ENCODE assay signal across 19 cellular contexts in genomic region chr2:136139601-136140000, GRCh38. TPM values are rescaled to one million over a fixed set of nuclear protein-coding genes. Genes with fewer than 3 reads are reported as not detected.
A peak's percentile ranks its signal among the peaks of the same experiment; 100 is the strongest.
DNase-seq lines count a peak whose midpoint lies in the region; ATAC-seq, FAIRE-seq and TF ChIP-seq lines count a peak whose summit lies in the region.
"Had no signal": no experiment of that assay in that cellular context is flagged by ENCODE, and none has a peak within 500 bp of the region (broad histone marks: within the 10 kb centered on the region; RNA-seq: fewer than 3 reads in every experiment).

No MANE protein-coding gene starts in this region.

- no peak overlapping the region for H3K4ac ChIP-seq in neuronal stem cell (ENCODE audit: low read length)

- CTCF ChIA-PET in CD8-positive, alpha-beta memory T cell (lab: Charles Lee) = no interaction called here
- CTCF ChIA-PET in K562 (lab: Yijun Ruan, JAX; ENCODE audit: low intra/inter-chr PET ratio) = no interaction called here

- DNase-seq in CD8-positive, alpha-beta memory T cell = peak in 1 of 5 donors; percentile 57
- DNase-seq in MM.1S = peak; percentile 89
- no peak for DNase-seq in K562 (ENCODE audit: extremely low read depth in 1 of 4, low spot score in 3 of 4)
- no peak for DNase-seq in heart right ventricle
- DNase-seq in neuronal stem cell (ENCODE audit: low spot score) = no peak
- no peak for DNase-seq in EL
- DNase-seq in stimulated activated CD8-positive, alpha-beta memory T cell treated with anti-CD3 and anti-CD28 coated beads, Interleukin-4, amount 100 ng/mL, for 48 hours = no peak
- DNase-seq: brain microvascular endothelial cell, GF-D8, left colon, NCI-H1105, NCI-H510A treated with DMSO at 0.1 percent for 48 hours, right cardiac atrium, Right ventricle myocardium superior, substantia nigra had no signal

- TF ChIP-seq RAD21 in K562 (CRISPR knock-in tag; conservative IDR thresholded peaks at IDR 0.05 in 1 of 2, IDR thresholded peaks at IDR 0.05 in 1 of 2) = no peak

- 0% methylated on average over 3 of the region's 3 CpGs for WGBS in K562 (ENCODE audit: insufficient coverage, low coverage, missing lambda C conversion rate)
- 84 to 88% methylated on average over 3 of the region's 3 CpGs for whole genome bisulfite sequencing in heart right ventricle, 2 donors
- WGBS in neuronal stem cell (ENCODE audit: extremely low coverage in 2 of 2, insufficient read length in 2 of 2, insufficient replicate concordance in 1 of 2), 2 donors = no CpG with 5 or more reads among the region's 3 CpGs

- no peak overlapping the region for H3K23ac ChIP-seq in neuronal stem cell (ENCODE audit: low read depth, low read length, poor library complexity)

- intact Hi-C loops in K562 (cut with micrococcal nuclease) (no loop called here), heart right ventricle (cut with DNase I) (no loop called here)

- H2BK5ac ChIP-seq in neuronal stem cell (ENCODE audit: low read length) = no peak overlapping the region

- POLR2A ChIA-PET in CD8-positive, alpha-beta memory T cell (lab: Charles Lee) = interaction anchor here (1.2 to 1.8 kb wide), 2 partner anchors 10 to 21 kb away, joined by 5 to 6 read pairs; no protein-coding TSS in a partner anchor
- POLR2A ChIA-PET in K562 (lab: Yijun Ruan, JAX) = no interaction called here

- peak overlapping the region; percentile 46; the same call in 1 of the 2 replicates for H3K4me2 ChIP-seq in MM.1S (ENCODE audit: low read depth, low read length)
- H3K4me2 ChIP-seq in K562 (ENCODE audit: insufficient read depth, low read length) = no peak overlapping the region
- H3K4me2 ChIP-seq in neuronal stem cell (ENCODE audit: insufficient read depth, low read length, poor library complexity, severe bottlenecking) = no peak overlapping the region

- H2BK15ac ChIP-seq in neuronal stem cell (ENCODE audit: low read length) = no peak overlapping the region

- H3K9me1 ChIP-seq in K562 (ENCODE audit: control insufficient read depth, insufficient read depth, low read length) = no peaks in the 10 kb centered on the region

- in situ Hi-C loops in K562 (cut with MboI) = no loop called here

- H3K9ac ChIP-seq in MM.1S (ENCODE audit: low read length) = no peak overlapping the region
- no peak overlapping the region for H3K9ac ChIP-seq in K562 (ENCODE audit: insufficient read depth in 1 of 2, low read depth in 2 of 2, low read length in 2 of 2)
- no peak overlapping the region for H3K9ac ChIP-seq in neuronal stem cell (ENCODE audit: low read depth, low read length, poor library complexity)

- no peak overlapping the region for H4K8ac ChIP-seq in neuronal stem cell (ENCODE audit: low read depth, low read length)

- H3K9me3 Mint-ChIP-seq in CD8-positive, alpha-beta memory T cell = no peaks in the 10 kb centered on the region

- TF ChIP-seq POLR2A in K562 (conservative IDR thresholded peaks at IDR 0.05) = no peak

- no peaks in the 10 kb centered on the region for H3K36me3 ChIP-seq in CD8-positive, alpha-beta memory T cell (ENCODE audit: insufficient read depth, low read length)
- H3K36me3 ChIP-seq in MM.1S (replicated peaks; ENCODE audit: insufficient read depth, low read length) (no peaks in the 10 kb centered on the region), K562 (ENCODE audit: control insufficient read depth, insufficient read depth, low read length) (no peaks in the 10 kb centered on the region), heart right ventricle (no peaks in the 10 kb centered on the region), neuronal stem cell (replicated peaks in 1 of 2; ENCODE audit: control insufficient read depth in 2 of 2, insufficient read depth in 2 of 2, low read length in 2 of 2) (no peaks in the 10 kb centered on the region)
- H3K36me3 ChIP-seq: brain microvascular endothelial cell had no signal

- no peak overlapping the region for H4K91ac ChIP-seq in neuronal stem cell (ENCODE audit: low read depth, low read length, poor library complexity)

- H2BK12ac ChIP-seq in neuronal stem cell (ENCODE audit: low read length) = no peak overlapping the region

- FAIRE-seq in K562 (lab: Jason Lieb, UNC) = no peak
- FAIRE-seq: endometrium had no signal

- H3K18ac ChIP-seq in neuronal stem cell (ENCODE audit: low read length) = no peak overlapping the region

- H3K9me2 ChIP-seq in MM.1S (replicated peaks; ENCODE audit: insufficient read depth, low read length) = no peaks in the 10 kb centered on the region

- H4K20me1 ChIP-seq in MM.1S (ENCODE audit: insufficient read depth, low read length) (no peaks in the 10 kb centered on the region), K562 (replicated peaks; ENCODE audit: control insufficient read depth, insufficient read depth, low read length) (no peaks in the 10 kb centered on the region)

- H2AK5ac ChIP-seq in neuronal stem cell (ENCODE audit: low read depth, low read length) = no peak overlapping the region

- no peaks in the 10 kb centered on the region for H3K79me2 ChIP-seq in MM.1S (ENCODE audit: low read length)
- H3K79me2 ChIP-seq in K562 (ENCODE audit: control insufficient read depth, insufficient read depth, low read length) = no peaks in the 10 kb centered on the region

- TF ChIP-seq CTCF in MM.1S (IDR thresholded peaks at IDR 0.05; ENCODE audit: low read length) (no peak), K562 (IDR thresholded peaks at IDR 0.05 in 2 of 3, conservative IDR thresholded peaks at IDR 0.05 in 1 of 3; ENCODE audit: insufficient read depth in 2 of 3, low read depth in 1 of 3, low read length in 3 of 3) (no peak), heart right ventricle (IDR thresholded peaks at IDR 0.05) (no peak)

- H2BK120ac ChIP-seq in neuronal stem cell (ENCODE audit: low read depth, low read length) = no peak overlapping the region

- ATAC-seq in GM18909 (IDR thresholded peaks at IDR 0.05; ENCODE audit: poor library complexity, unreplicated experiment) (peak; percentile 51), K562 (no peak), heart right ventricle (no peak)
- ATAC-seq: left colon, right cardiac atrium had no signal

- no peak for TF ChIP-seq EP300 in K562 (IDR thresholded peaks at IDR 0.05; ENCODE audit: low read length)

- no peaks in the 10 kb centered on the region for H3K9me3 ChIP-seq in CD8-positive, alpha-beta memory T cell (ENCODE audit: low read length)
- H3K9me3 ChIP-seq in MM.1S (replicated peaks; ENCODE audit: insufficient read depth, low read length) (no peaks in the 10 kb centered on the region), K562 (replicated peaks; ENCODE audit: control insufficient read depth, insufficient read depth, low read depth, low read length) (no peaks in the 10 kb centered on the region), heart right ventricle (no peaks in the 10 kb centered on the region), neuronal stem cell (replicated peaks in 1 of 2; ENCODE audit: control insufficient read depth in 2 of 2, insufficient read depth in 1 of 2, low read depth in 1 of 2, low read length in 2 of 2) (no peaks in the 10 kb centered on the region)

- no peaks in the 10 kb centered on the region for H3K27me3 ChIP-seq in CD8-positive, alpha-beta memory T cell (ENCODE audit: insufficient read depth, low read length, poor library complexity, severe bottlenecking)
- H3K27me3 ChIP-seq in MM.1S (replicated peaks; ENCODE audit: insufficient read depth, low read length) = peaks cover 11% of the 10 kb centered on the region
- peaks cover 0 to 8% of the 10 kb centered on the region in 2 experiments; a peak in 1 of 5 replicates for H3K27me3 ChIP-seq in K562 (ENCODE audit: control insufficient read depth in 2 of 2, insufficient read depth in 2 of 2, low read length in 2 of 2)
- peaks cover 0 to 9% (median 0%) of the 10 kb centered on the region in 7 donors for H3K27me3 ChIP-seq in heart right ventricle
- H3K27me3 ChIP-seq in neuronal stem cell (ENCODE audit: control insufficient read depth in 3 of 3, insufficient read depth in 3 of 3, low read depth in 1 of 3, low read length in 3 of 3) = peaks cover 0 to 15% (median 0%) of the 10 kb centered on the region in 3 experiments
- H3K27me3 ChIP-seq: brain microvascular endothelial cell had no signal

- H3F3A ChIP-seq in MM.1S (ENCODE audit: insufficient read depth, low read length) = peaks cover 21% of the 10 kb centered on the region

- H3K36me3 Mint-ChIP-seq in CD8-positive, alpha-beta memory T cell = no peaks in the 10 kb centered on the region

- H3K27ac ChIP-seq in CD8-positive, alpha-beta memory T cell (ENCODE audit: low read depth, low read length) = no peak overlapping the region
- H3K27ac ChIP-seq in MM.1S (ENCODE audit: low read length) (no peak overlapping the region), K562 (ENCODE audit: extremely low read depth, low read depth, low read length) (no peak overlapping the region), heart right ventricle (peak overlapping the region in 1 of 10 donors; percentile 88), neuronal stem cell (replicated peaks; ENCODE audit: low read length) (no peak overlapping the region)
- H3K27ac ChIP-seq: brain microvascular endothelial cell, C4-2B had no signal

- no peak overlapping the region for H3K14ac ChIP-seq in neuronal stem cell (ENCODE audit: low read length)

- H3K27ac Mint-ChIP-seq in CD8-positive, alpha-beta memory T cell = peak overlapping the region; percentile 98 to 100 (median 99)

- peak overlapping the region; percentile 32 to 76 (median 67) for H3K4me3 Mint-ChIP-seq in CD8-positive, alpha-beta memory T cell
- H3K4me3 Mint-ChIP-seq: nephron had no signal

- peaks cover 56 to 88% (median 74%) of the 10 kb centered on the region in 3 donors for H3K4me1 Mint-ChIP-seq in CD8-positive, alpha-beta memory T cell

- H3K79me1 ChIP-seq in neuronal stem cell (ENCODE audit: low read depth, low read length) = no peaks in the 10 kb centered on the region

- BruUV-seq in K562 (replicated peaks; lab: Mats Ljungman, UMichigan) = no TSS peak

- H2AFZ ChIP-seq in MM.1S (ENCODE audit: low read length) (no peak overlapping the region), K562 (ENCODE audit: low read depth, low read length) (no peak overlapping the region), neuronal stem cell (ENCODE audit: low read length) (no peak overlapping the region)

- H3K4me3 ChIP-seq in CD8-positive, alpha-beta memory T cell (ENCODE audit: low read length) = peak overlapping the region; percentile 12
- no peak overlapping the region for H3K4me3 ChIP-seq in MM.1S (ENCODE audit: low read length)
- no peak overlapping the region for H3K4me3 ChIP-seq in K562
- H3K4me3 ChIP-seq in heart right ventricle = no peak overlapping the region
- H3K4me3 ChIP-seq in neuronal stem cell (ENCODE audit: low read length in 2 of 2) = no peak overlapping the region

- no peaks in the 10 kb centered on the region for H3K27me3 Mint-ChIP-seq in CD8-positive, alpha-beta memory T cell

- H3K4me1 ChIP-seq in CD8-positive, alpha-beta memory T cell (ENCODE audit: insufficient read depth, low read length) = peaks cover 82% of the 10 kb centered on the region
- H3K4me1 ChIP-seq in MM.1S (ENCODE audit: low read length) (peaks cover 36% of the 10 kb centered on the region), K562 (replicated peaks in 1 of 2; ENCODE audit: control insufficient read depth in 2 of 2, insufficient read depth in 2 of 2, low read length in 2 of 2) (no peaks in the 10 kb centered on the region), heart right ventricle (peaks cover 0 to 65% (median 0%) of the 10 kb centered on the region in 9 donors), neuronal stem cell (ENCODE audit: control insufficient read depth in 2 of 2, insufficient read depth in 1 of 2, low read depth in 1 of 2, low read length in 2 of 2) (no peaks in the 10 kb centered on the region)

RNA-seq across cellular contexts. Expression of gene CXCR4, which starts 21.7 kb away (rescaled TPM):
- 100 to 1,000 TPM; 102 to 106 TPM for total RNA-seq in CD8-positive, alpha-beta memory T cell
- polyA plus RNA-seq in CD8-positive, alpha-beta memory T cell = 569 TPM
- total RNA-seq in K562 (2011; cell fraction: chromatin; rRNA removed; ENCODE audit: low replicate concordance) = 0.25 and 1.1 TPM in 2 replicates
- total RNA-seq in K562 (2011; cell fraction: nucleolus; rRNA removed) = 0.92 and 1.0 TPM in 2 replicates
- total RNA-seq in K562 (2011; cell fraction: nucleoplasm; rRNA removed) = 1.1 and 1.3 TPM in 2 replicates
- not detected in 2 replicates for total RNA-seq in K562 (2014; rRNA removed)
- 0.18 TPM in 1 of 2 replicates, not detected in the other for total RNA-seq in K562 (2014; rRNA removed; fragmentation: Illumina TruSeq; extraction: Trizol)
- total RNA-seq in K562 (2015; rRNA removed; fragmentation: Illumina TruSeq; extraction: Trizol) = 0.08 TPM in 1 of 2 replicates, not detected in the other
- total RNA-seq in K562 (2021) = 0.22 and 0.49 TPM in 2 replicates
- 0.45 and 0.53 TPM in 2 replicates for polyA plus RNA-seq in K562 (2011; rRNA removed)
- 0.52 and 1.1 TPM in 2 replicates for polyA plus RNA-seq in K562 (2011; cell fraction: cytosol; rRNA removed)
- 0.32 and 0.61 TPM in 2 replicates for polyA plus RNA-seq in K562 (2011; cell fraction: nucleus; rRNA removed)
- 0.07 TPM in 2 replicates for polyA plus RNA-seq in K562 (2012)
- 0.11 TPM in 1 of 2 replicates, not detected in the other for polyA plus RNA-seq in K562 (2014; fragmentation: Illumina TruSeq; extraction: Trizol)
- polyA plus RNA-seq in K562 (2014; fragmentation: Nextera tagmentation; extraction: Ambion mirVana) = under 1 TPM; 0.14 to 0.15 TPM
- 0.07 TPM in 2 replicates for polyA plus RNA-seq in K562 (2014; rRNA removed)
- polyA minus RNA-seq in K562 (2011; rRNA and poly(A)+ RNA removed) = 0.51 and 1.1 TPM in 2 replicates
- polyA minus RNA-seq in K562 (2011; cell fraction: cytosol; rRNA and poly(A)+ RNA removed) = not detected in 2 replicates
- polyA minus RNA-seq in K562 (2011; cell fraction: nucleus; rRNA and poly(A)+ RNA removed) = 0.40 TPM in 1 of 2 replicates, not detected in the other
- 10 to 100 TPM in 1 of 10 donors, 1 to 10 TPM in 9; 1.5 to 24.0 (median 4.9) TPM for total RNA-seq in heart right ventricle
- 1 to 10 TPM; 1.8 to 4.7 TPM for polyA plus RNA-seq in heart right ventricle
- polyA plus RNA-seq in neuronal stem cell (2013, experiment 1 of 2) = 20.1 TPM
- polyA plus RNA-seq in neuronal stem cell (2013, experiment 2 of 2) = 20.4 TPM

Comparison
In these comparisons a context has a peak if more than half of its experiments do, and no peak if none do; other contexts are left out.
1. RNA of gene CXCR4, which starts 21.7 kb away (total RNA-seq): 102 to 106 TPM in CD8-positive, alpha-beta memory T cell; 1.5 to 24.0 TPM in heart right ventricle and 0.08 to 1.3 TPM in K562; every median in the first group is over 4 times any median in the second.